1 cellular context compared by ENCODE assay signal in the genomic region with DNA sequence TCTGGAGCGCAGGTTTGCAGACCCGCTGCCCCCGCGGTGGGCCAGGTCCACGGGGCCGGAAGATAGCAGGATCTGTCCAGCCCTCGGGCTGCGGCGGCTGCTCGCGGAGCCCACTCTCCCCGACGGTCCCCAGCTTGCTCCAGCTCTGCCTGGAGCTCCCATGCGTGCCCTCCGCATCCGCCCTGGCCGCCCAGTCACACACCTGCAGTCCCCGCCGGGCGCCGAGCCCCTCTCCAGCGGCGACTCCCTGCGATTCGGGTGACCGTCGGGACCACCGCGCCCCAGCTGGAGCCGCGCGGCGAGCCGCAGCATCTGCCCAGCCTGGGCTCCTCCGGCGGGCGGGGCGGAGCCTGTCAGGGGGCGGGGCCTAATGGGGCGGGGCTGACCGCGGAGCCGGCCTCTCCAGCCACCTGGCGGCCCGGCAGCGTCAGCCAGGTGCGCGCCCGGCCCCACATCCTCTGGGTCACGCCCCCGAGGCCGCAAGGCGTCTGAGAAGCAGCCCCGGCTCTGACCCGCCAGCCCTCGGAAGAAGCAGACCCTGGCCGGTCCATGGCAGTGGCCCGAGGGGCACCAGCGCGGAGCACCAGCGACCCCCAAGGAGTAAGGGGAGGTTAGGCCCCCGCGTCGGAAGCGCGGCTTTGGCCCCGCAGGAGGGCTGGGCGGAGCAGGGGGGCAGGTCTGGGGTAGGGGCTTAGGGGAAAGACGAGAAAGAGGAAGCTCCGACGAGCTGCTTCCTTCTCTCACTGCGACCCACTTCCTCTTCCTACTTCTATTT.
TF ChIP-seq lines count a peak whose summit lies in the region.

Gene PIK3R5 (minus strand): TSS at position 314 of the 775 bp plus-strand sequence. CDS start 54,213 bp downstream, outside the sequence.

TF ChIP-seq in IMR-90, 13 proteins besides CTCF, POLR2A, EP300 and RAD21 (continued from another document):
- TF ChIP-seq NFE2L2 (IDR thresholded peaks at IDR 0.05; ENCODE audit: low read depth, low read length) (no peak), SMC3 (IDR thresholded peaks at IDR 0.05; ENCODE audit: low read depth, low read length) (no peak), FOS (IDR thresholded peaks at IDR 0.05; ENCODE audit: low read depth, low read length) (no peak), CEBPB (IDR thresholded peaks at IDR 0.05; ENCODE audit: low read depth, low read length) (no peak), MAZ (IDR thresholded peaks at IDR 0.05; ENCODE audit: borderline replicate concordance, low read depth, low read length) (no peak), BHLHE40 (IDR thresholded peaks at IDR 0.05; ENCODE audit: low read depth, low read length) (no peak), MXI1 (IDR thresholded peaks at IDR 0.05; ENCODE audit: borderline replicate concordance, low read depth, low read length) (no peak), ELK1 (IDR thresholded peaks at IDR 0.05; ENCODE audit: borderline replicate concordance, low read depth, low read length) (no peak)
- TF ChIP-seq, protein P1, sequence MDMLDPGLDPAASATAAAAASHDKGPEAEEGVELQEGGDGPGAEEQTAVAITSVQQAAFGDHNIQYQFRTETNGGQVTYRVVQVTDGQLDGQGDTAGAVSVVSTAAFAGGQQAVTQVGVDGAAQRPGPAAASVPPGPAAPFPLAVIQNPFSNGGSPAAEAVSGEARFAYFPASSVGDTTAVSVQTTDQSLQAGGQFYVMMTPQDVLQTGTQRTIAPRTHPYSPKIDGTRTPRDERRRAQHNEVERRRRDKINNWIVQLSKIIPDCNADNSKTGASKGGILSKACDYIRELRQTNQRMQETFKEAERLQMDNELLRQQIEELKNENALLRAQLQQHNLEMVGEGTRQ (IDR thresholded peaks at IDR 0.05; ENCODE audit: low read depth, low read length) = no peak
